ENCODE assay signal across 27 cellular contexts in genomic region chr12:34108405-34108803, GRCh38.
"Had no signal": no experiment of that assay in that cellular context is flagged by ENCODE, and none has a peak within 500 bp of the region (broad histone marks: within the 10 kb centered on the region; RNA-seq: fewer than 3 reads in every experiment).

No MANE protein-coding gene starts in this region.

- H3K9me3 Mint-ChIP-seq: activated CD4-positive, alpha-beta T cell treated with anti-CD3 and anti-CD28 coated beads, Interleukin-2, amount 10 ng/mL, durations not matched to agents 24 days and 14 days; activated CD8-positive, alpha-beta T cell treated with anti-CD3 and anti-CD28 coated beads for 36 hours; activated naive CD4-positive, alpha-beta T cell treated with anti-CD3 and anti-CD28 coated beads, Interleukin-2, amount 10 ng/mL, durations not matched to agents 7 days and 5 days; naive B cell; stimulated activated naive CD8-positive, alpha-beta T cell treated with anti-CD3 and anti-CD28 coated beads, Interleukin-15, Interleukin-2, amounts not matched to agents 100 ng/mL and 50 ng/mL, for 24 hours had no signal

- H3K36me3 ChIP-seq: esophagus muscularis mucosa, gastrocnemius medialis, sigmoid colon, transverse colon, vagina had no signal

- H3K27ac Mint-ChIP-seq: activated CD4-positive, alpha-beta T cell treated with anti-CD3 and anti-CD28 coated beads, Interleukin-2, amount 10 ng/mL, durations not matched to agents 24 days and 14 days; activated CD8-positive, alpha-beta memory T cell treated with anti-CD3 and anti-CD28 coated beads, Interleukin-2, amount 10 ng/mL, durations not matched to agents 7 days and 5 days; activated CD8-positive, alpha-beta T cell treated with anti-CD3 and anti-CD28 coated beads for 36 hours; activated naive CD4-positive, alpha-beta T cell treated with anti-CD3 and anti-CD28 coated beads, Interleukin-2, amount 10 ng/mL, durations not matched to agents 7 days and 5 days; naive B cell; stimulated activated naive CD8-positive, alpha-beta T cell treated with anti-CD3 and anti-CD28 coated beads, Interleukin-15, Interleukin-2, amounts not matched to agents 100 ng/mL and 50 ng/mL, for 24 hours had no signal

- ATAC-seq: activated CD4-positive, CD25-positive, alpha-beta regulatory T cell treated with anti-CD3 and anti-CD28 coated beads, Interleukin-2, amount 50 U/mL, for 24 hours; activated CD8-positive, alpha-beta memory T cell treated with anti-CD3 and anti-CD28 coated beads, Interleukin-2, amount 10 ng/mL, durations not matched to agents 7 days and 5 days; activated CD8-positive, alpha-beta T cell treated with anti-CD3 and anti-CD28 coated beads for 36 hours; gastrocnemius medialis; left colon had no signal

- H3K4me3 ChIP-seq: body of pancreas, gastrocnemius medialis, lung, sigmoid colon, smooth muscle cell, transverse colon, vagina had no signal

- DNase-seq: activated CD4-positive, alpha-beta T cell treated with anti-CD3 and anti-CD28 coated beads, Interleukin-2, amount 10 ng/mL, durations not matched to agents 24 days and 14 days; activated CD8-positive, alpha-beta memory T cell treated with anti-CD3 and anti-CD28 coated beads, Interleukin-2, amount 10 ng/mL, durations not matched to agents 7 days and 5 days; activated CD8-positive, alpha-beta T cell treated with anti-CD3 and anti-CD28 coated beads for 36 hours; activated effector memory CD4-positive, alpha-beta T cell treated with anti-CD3 and anti-CD28 coated beads, Interleukin-2, amount 50 U/mL, for 16 hours; activated naive CD4-positive, alpha-beta T cell treated with anti-CD3 and anti-CD28 coated beads, Interleukin-2, amount 10 ng/mL, durations not matched to agents 7 days and 5 days; activated T-cell treated with anti-CD3 and anti-CD28 coated beads for 4 hours; anterior cingulate cortex; body of pancreas; caudate nucleus; effector memory CD4-positive, alpha-beta T cell; gastrocnemius medialis; head of caudate nucleus; hypothalamus; left colon; naive B cell; occipital lobe; sigmoid colon; stimulated activated CD4-positive, alpha-beta T cell treated with anti-CD3 and anti-CD28 coated beads, Interleukin-15, amount 100 ng/mL, for 24 hours; transverse colon had no signal

- H3K4me1 ChIP-seq: body of pancreas, gastrocnemius medialis, transverse colon, vagina had no signal

- H3K4me3 Mint-ChIP-seq: activated CD4-positive, alpha-beta T cell treated with anti-CD3 and anti-CD28 coated beads, Interleukin-2, amount 10 ng/mL, durations not matched to agents 24 days and 14 days; activated CD8-positive, alpha-beta memory T cell treated with anti-CD3 and anti-CD28 coated beads, Interleukin-2, amount 10 ng/mL, durations not matched to agents 7 days and 5 days; activated CD8-positive, alpha-beta T cell treated with anti-CD3 and anti-CD28 coated beads for 36 hours; activated naive CD4-positive, alpha-beta T cell treated with anti-CD3 and anti-CD28 coated beads, Interleukin-2, amount 10 ng/mL, durations not matched to agents 7 days and 5 days; naive B cell; neural crest cell; stimulated activated naive CD8-positive, alpha-beta T cell treated with anti-CD3 and anti-CD28 coated beads, Interleukin-15, Interleukin-2, amounts not matched to agents 100 ng/mL and 50 ng/mL, for 24 hours had no signal

- H3K27ac ChIP-seq: body of pancreas, esophagus muscularis mucosa, gastrocnemius medialis, sigmoid colon, transverse colon, vagina, VCaP had no signal

- H3K9me3 ChIP-seq: body of pancreas, esophagus muscularis mucosa, gastrocnemius medialis, sigmoid colon, transverse colon, vagina had no signal

- H3K36me3 Mint-ChIP-seq: activated CD8-positive, alpha-beta memory T cell treated with anti-CD3 and anti-CD28 coated beads, Interleukin-2, amount 10 ng/mL, durations not matched to agents 7 days and 5 days; activated naive CD4-positive, alpha-beta T cell treated with anti-CD3 and anti-CD28 coated beads, Interleukin-2, amount 10 ng/mL, durations not matched to agents 7 days and 5 days; naive B cell had no signal

- H3K27me3 ChIP-seq: body of pancreas had no signal

- H3K4me1 Mint-ChIP-seq: activated CD4-positive, alpha-beta T cell treated with anti-CD3 and anti-CD28 coated beads, Interleukin-2, amount 10 ng/mL, durations not matched to agents 24 days and 14 days; activated CD8-positive, alpha-beta memory T cell treated with anti-CD3 and anti-CD28 coated beads, Interleukin-2, amount 10 ng/mL, durations not matched to agents 7 days and 5 days; activated naive CD4-positive, alpha-beta T cell treated with anti-CD3 and anti-CD28 coated beads, Interleukin-2, amount 10 ng/mL, durations not matched to agents 7 days and 5 days; neural crest cell had no signal
